Comparison of ENCODE assay signal across 8 cellular contexts in the genomic region with DNA sequence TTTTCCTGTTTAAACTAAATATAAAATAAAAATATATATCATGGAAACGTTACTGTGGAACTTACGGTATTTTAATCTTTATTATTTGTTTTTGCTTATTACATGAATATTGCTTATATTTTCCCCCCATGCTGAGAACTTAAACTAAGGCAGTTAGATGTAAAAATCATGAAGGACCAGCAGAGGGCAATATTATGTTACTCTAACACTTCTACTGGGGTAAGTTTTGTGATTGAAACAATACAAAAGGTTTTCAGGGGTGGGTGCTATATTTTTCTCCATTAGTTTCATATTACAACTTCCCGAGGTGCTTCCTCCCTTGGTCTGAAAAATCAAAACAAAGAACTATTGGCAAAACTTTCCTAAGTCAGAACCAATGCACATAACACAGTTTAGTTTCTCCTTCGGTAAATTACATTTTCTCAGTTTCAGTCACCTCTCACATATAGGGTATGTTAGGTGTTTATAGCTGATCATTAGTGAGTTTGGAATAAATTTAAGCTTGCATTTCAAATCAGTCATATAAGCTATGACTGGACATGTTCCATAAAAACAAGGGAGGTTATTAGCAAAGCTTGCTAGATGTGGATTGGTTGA. TPM values are rescaled to one million over a fixed set of nuclear protein-coding genes. Genes with fewer than 3 reads are reported as not detected.
DNase-seq lines count a peak whose midpoint lies in the region; ATAC-seq, FAIRE-seq and TF ChIP-seq lines count a peak whose summit lies in the region.

No MANE protein-coding gene starts in this region.

- H3K27me3 ChIP-seq in suprapubic skin: no peaks in the 10 kb centered on the region

- TF ChIP-seq POLR2A in NB4 (IDR thresholded peaks at IDR 0.05; ENCODE audit: extremely low read depth, insufficient read length): no peak
- no peak for TF ChIP-seq POLR2A in suprapubic skin (IDR thresholded peaks at IDR 0.05)

- no peak overlapping the region for H3K27ac ChIP-seq in suprapubic skin

- peak; percentile 88 for FAIRE-seq in GM19239 (lab: Jason Lieb, UNC)

- TF ChIP-seq CTCF in CD14-positive monocyte (IDR thresholded peaks at IDR 0.05) (peak; percentile 69), NB4 (IDR thresholded peaks at IDR 0.05; ENCODE audit: low read depth, low read length) (peak; percentile 28), suprapubic skin (IDR thresholded peaks at IDR 0.05) (peak; percentile 40 to 42)

- WGBS in suprapubic skin: 41% methylated on average over 4 of the region's 4 CpGs

- H3K4me3 Mint-ChIP-seq in CD14-positive monocyte (no peak overlapping the region), T-helper 17 cell (no peak overlapping the region)
- no peak overlapping the region for H3K4me3 Mint-ChIP-seq in stimulated activated naive CD8-positive, alpha-beta T cell treated with anti-CD3 and anti-CD28 coated beads, Interleukin-15, amount 100 ng/mL, for 72 hours

- peaks cover 5% of the 10 kb centered on the region for H3K36me3 ChIP-seq in suprapubic skin

- H3K4me1 Mint-ChIP-seq in CD14-positive monocyte (peaks cover under 1% of the 10 kb centered on the region), T-helper 17 cell (peaks cover 3% of the 10 kb centered on the region)
- no peaks in the 10 kb centered on the region for H3K4me1 Mint-ChIP-seq in stimulated activated naive CD8-positive, alpha-beta T cell treated with anti-CD3 and anti-CD28 coated beads, Interleukin-15, amount 100 ng/mL, for 72 hours

- ATAC-seq in T-helper 17 cell: peak; percentile 57
- no peak for ATAC-seq in stimulated activated naive CD8-positive, alpha-beta T cell treated with anti-CD3 and anti-CD28 coated beads, Interleukin-15, amount 100 ng/mL, for 72 hours

- H3K36me3 Mint-ChIP-seq in CD14-positive monocyte (peaks cover 12 to 17% of the 10 kb centered on the region in 2 donors), T-helper 17 cell (ENCODE audit: low read depth) (peaks cover 2% of the 10 kb centered on the region)

- DNase-seq in CD14-positive monocyte (ENCODE audit: low spot score) (no peak), GM19239 (ENCODE audit: insufficient read length, low spot score) (peak; percentile 6), NB4 (ENCODE audit: low read depth) (peak; percentile 55), T-helper 17 cell (no peak), germinal center (ENCODE audit: low spot score) (peak; percentile 32), suprapubic skin (ENCODE audit: low spot score in 2 of 2) (no peak)
- DNase-seq in stimulated activated naive CD8-positive, alpha-beta T cell treated with anti-CD3 and anti-CD28 coated beads, Interleukin-15, amount 100 ng/mL, for 72 hours: no peak
- no peak for DNase-seq in activated CD4-positive, alpha-beta T cell treated with anti-CD3 and anti-CD28 coated beads for 1 hour

- intact Hi-C loops in CD14-positive monocyte (cut with micrococcal nuclease): loop anchor here in 1 of 2 donors (10.0 kb wide), 1 partner anchor 1692 kb away; no protein-coding TSS in a partner anchor

- H3K27ac Mint-ChIP-seq in CD14-positive monocyte: no peak overlapping the region
- H3K27ac Mint-ChIP-seq in T-helper 17 cell: no peak overlapping the region
- no peak overlapping the region for H3K27ac Mint-ChIP-seq in stimulated activated naive CD8-positive, alpha-beta T cell treated with anti-CD3 and anti-CD28 coated beads, Interleukin-15, amount 100 ng/mL, for 72 hours

- TF ChIP-seq EP300 in suprapubic skin (IDR thresholded peaks at IDR 0.05): no peak

- H3K4me3 ChIP-seq in NB4 (ENCODE audit: low read depth, low read length) (no peak overlapping the region), suprapubic skin (no peak overlapping the region)

- no peaks in the 10 kb centered on the region for H3K27me3 Mint-ChIP-seq in CD14-positive monocyte (ENCODE audit: low read depth in 3 of 3)
- H3K27me3 Mint-ChIP-seq in T-helper 17 cell: no peaks in the 10 kb centered on the region
- no peaks in the 10 kb centered on the region for H3K27me3 Mint-ChIP-seq in stimulated activated naive CD8-positive, alpha-beta T cell treated with anti-CD3 and anti-CD28 coated beads, Interleukin-15, amount 100 ng/mL, for 72 hours

- peaks cover 0 to 1% (median 0%) of the 10 kb centered on the region in 7 donors for H3K9me3 Mint-ChIP-seq in CD14-positive monocyte
- H3K9me3 Mint-ChIP-seq in stimulated activated naive CD8-positive, alpha-beta T cell treated with anti-CD3 and anti-CD28 coated beads, Interleukin-15, amount 100 ng/mL, for 72 hours: no peaks in the 10 kb centered on the region

- H3K9me3 ChIP-seq in T-helper 17 cell (ENCODE audit: control insufficient read depth, low read length, poor library complexity, severe bottlenecking) (no peaks in the 10 kb centered on the region), suprapubic skin (no peaks in the 10 kb centered on the region)

- no peaks in the 10 kb centered on the region for H3K4me1 ChIP-seq in suprapubic skin

RNA-seq across cellular contexts. Expression of a gene that starts 54.8 kb away (rescaled TPM):
- polyA plus RNA-seq in CD14-positive monocyte: 1 to 10 TPM; 1.3 to 1.6 TPM
- 10 to 100 TPM; 26.0 to 27.1 TPM for total RNA-seq in T-helper 17 cell
- 10 to 100 TPM; 10.7 to 22.1 (median 13.8) TPM for total RNA-seq in suprapubic skin

Comparison
In these comparisons a context has a peak if more than half of its experiments do, and no peak if none do; other contexts are left out.
1. DNase-seq: peak in GM19239 (single experiment), NB4 (single experiment) and germinal center (single experiment); none in CD14-positive monocyte (single experiment), T-helper 17 cell (0 of 3), suprapubic skin (0 of 2), stimulated activated naive CD8-positive, alpha-beta T cell treated with anti-CD3 and anti-CD28 coated beads, Interleukin-15, amount 100 ng/mL, for 72 hours (0 of 2) and activated CD4-positive, alpha-beta T cell treated with anti-CD3 and anti-CD28 coated beads for 1 hour (single experiment).
2. Peak in every context shown above with its lines, with median percentiles within 50 percentile points of each other: CTCF ChIP-seq.